In genomic region chr22:17257091-17257490, GRCh38 we compare ENCODE assay signal across 12 cellular contexts. TPM values are rescaled to one million over a fixed set of nuclear protein-coding genes. Genes with fewer than 3 reads are reported as not detected.
DNase-seq lines count a peak whose midpoint lies in the region; ATAC-seq and TF ChIP-seq lines count a peak whose summit lies in the region.
"Had no signal": no experiment of that assay in that cellular context is flagged by ENCODE, and none has a peak within 500 bp of the region (broad histone marks: within the 10 kb centered on the region; RNA-seq: fewer than 3 reads in every experiment).

No MANE protein-coding gene starts in this region.

- H3K4me1 ChIP-seq in CD4-positive, CD25-positive, alpha-beta regulatory T cell (ENCODE audit: control insufficient read depth, insufficient read depth, low read length, poor library complexity, severe bottlenecking), result peaks cover 24% of the 10 kb centered on the region

- no peaks in the 10 kb centered on the region for H3K9me3 Mint-ChIP-seq in CD4-positive, CD25-positive, alpha-beta regulatory T cell
- H3K9me3 Mint-ChIP-seq in activated T-helper 17 cell treated with anti-CD3 and anti-CD28 coated beads, Interleukin-2, amount 50 U/mL, for 72 hours, result no peaks in the 10 kb centered on the region
- H3K9me3 Mint-ChIP-seq in naive thymus-derived CD8-positive, alpha-beta T cell, result no peaks in the 10 kb centered on the region

- no peak for DNase-seq in CD4-positive, CD25-positive, alpha-beta regulatory T cell
- DNase-seq in GM12864 (ENCODE audit: low read depth), result no peak
- DNase-seq in naive thymus-derived CD8-positive, alpha-beta T cell, result no peak
- DNase-seq in epidermal melanocyte (ENCODE audit: insufficient read length, low spot score), result no peak
- DNase-seq in activated gamma-delta T cell treated with Interleukin-2 at 50 U/mL for 16 hours, result no peak
- DNase-seq: Caco-2, esophagus squamous epithelium, Karpas-422, Right ventricle myocardium superior had no signal

- H3K4me3 Mint-ChIP-seq in CD4-positive, CD25-positive, alpha-beta regulatory T cell, result peak overlapping the region; percentile 55 to 86 (median 74)
- H3K4me3 Mint-ChIP-seq in activated T-helper 17 cell treated with anti-CD3 and anti-CD28 coated beads, Interleukin-2, amount 50 U/mL, for 72 hours, result no peak overlapping the region
- peak overlapping the region in 2 of 10 donors; percentile 54 to 57 for H3K4me3 Mint-ChIP-seq in naive thymus-derived CD8-positive, alpha-beta T cell

- no peaks in the 10 kb centered on the region for H3K36me3 Mint-ChIP-seq in CD4-positive, CD25-positive, alpha-beta regulatory T cell
- H3K36me3 Mint-ChIP-seq in activated T-helper 17 cell treated with anti-CD3 and anti-CD28 coated beads, Interleukin-2, amount 50 U/mL, for 72 hours (ENCODE audit: low read depth), result no peaks in the 10 kb centered on the region
- H3K36me3 Mint-ChIP-seq in naive thymus-derived CD8-positive, alpha-beta T cell, result no peaks in the 10 kb centered on the region

- H3K4me1 Mint-ChIP-seq in CD4-positive, CD25-positive, alpha-beta regulatory T cell, result peaks cover 0 to 33% (median 23%) of the 10 kb centered on the region in 4 donors
- peaks cover 10% of the 10 kb centered on the region for H3K4me1 Mint-ChIP-seq in activated T-helper 17 cell treated with anti-CD3 and anti-CD28 coated beads, Interleukin-2, amount 50 U/mL, for 72 hours
- peaks cover 11 to 23% (median 21%) of the 10 kb centered on the region in 4 donors for H3K4me1 Mint-ChIP-seq in naive thymus-derived CD8-positive, alpha-beta T cell

- H3K4me3 ChIP-seq in CD4-positive, CD25-positive, alpha-beta regulatory T cell (ENCODE audit: low read depth, low read length), result no peak overlapping the region
- peak overlapping the region; percentile 6 for H3K4me3 ChIP-seq in GM12864 (ENCODE audit: low read depth, low read length)

- H3K27ac Mint-ChIP-seq in CD4-positive, CD25-positive, alpha-beta regulatory T cell, result peak overlapping the region; percentile 91 to 96 (median 95)
- H3K27ac Mint-ChIP-seq in activated T-helper 17 cell treated with anti-CD3 and anti-CD28 coated beads, Interleukin-2, amount 50 U/mL, for 72 hours, result peak overlapping the region; percentile 54
- peak overlapping the region in 9 of 10 donors; percentile 53 to 89 (median 69) for H3K27ac Mint-ChIP-seq in naive thymus-derived CD8-positive, alpha-beta T cell

- no peaks in the 10 kb centered on the region for H3K9me3 ChIP-seq in CD4-positive, CD25-positive, alpha-beta regulatory T cell (ENCODE audit: control insufficient read depth in 2 of 2, low read length in 2 of 2)
- H3K9me3 ChIP-seq: Caco-2, esophagus squamous epithelium had no signal

- TF ChIP-seq CTCF in GM12864 (IDR thresholded peaks at IDR 0.05; ENCODE audit: low read depth, low read length, missing control alignments), result no peak

- POLR2A ChIA-PET in naive thymus-derived CD8-positive, alpha-beta T cell (lab: Charles Lee), result interaction anchor here (1.3 to 2.1 kb wide), 3 partner anchors 11 to 38 kb away, joined by 3 to 27 read pairs (median 8); partner anchors contain the start of gene ADA2

- H3K27ac ChIP-seq in CD4-positive, CD25-positive, alpha-beta regulatory T cell (ENCODE audit: insufficient read depth, low read length, poor library complexity, severe bottlenecking), result peak overlapping the region; percentile 35

- H3K36me3 ChIP-seq in CD4-positive, CD25-positive, alpha-beta regulatory T cell (ENCODE audit: control insufficient read depth, insufficient read depth, low read length), result no peaks in the 10 kb centered on the region
- H3K36me3 ChIP-seq: esophagus squamous epithelium had no signal

- H3K27me3 ChIP-seq in CD4-positive, CD25-positive, alpha-beta regulatory T cell (ENCODE audit: control insufficient read depth, insufficient read depth, low read length), result no peaks in the 10 kb centered on the region

- ATAC-seq in CD4-positive, CD25-positive, alpha-beta regulatory T cell (ENCODE audit: low read depth in 2 of 2), result no peak
- ATAC-seq in activated T-helper 17 cell treated with anti-CD3 and anti-CD28 coated beads, Interleukin-2, amount 50 U/mL, for 72 hours (replicated peaks), result no peak
- no peak for ATAC-seq in naive thymus-derived CD8-positive, alpha-beta T cell
- ATAC-seq in GM21367 (IDR thresholded peaks at IDR 0.05; ENCODE audit: unreplicated experiment), result no peak

- H3K27me3 Mint-ChIP-seq in CD4-positive, CD25-positive, alpha-beta regulatory T cell, result no peaks in the 10 kb centered on the region
- H3K27me3 Mint-ChIP-seq in activated T-helper 17 cell treated with anti-CD3 and anti-CD28 coated beads, Interleukin-2, amount 50 U/mL, for 72 hours, result no peaks in the 10 kb centered on the region
- no peaks in the 10 kb centered on the region for H3K27me3 Mint-ChIP-seq in naive thymus-derived CD8-positive, alpha-beta T cell

RNA-seq across cellular contexts. Expression of gene ADA2, which starts 37.9 kb away (rescaled TPM):
- 93.0 TPM for total RNA-seq in CD4-positive, CD25-positive, alpha-beta regulatory T cell
- 10 to 100 TPM; 45.8 to 62.0 (median 54.2) TPM for polyA plus RNA-seq in CD4-positive, CD25-positive, alpha-beta regulatory T cell
- 1 to 10 TPM; 2.1 to 4.0 TPM for total RNA-seq in activated T-helper 17 cell treated with anti-CD3 and anti-CD28 coated beads, Interleukin-2, amount 50 U/mL, for 72 hours
- 100 to 1,000 TPM; 110 to 112 TPM for total RNA-seq in naive thymus-derived CD8-positive, alpha-beta T cell
- 10 to 100 TPM; 56.8 to 88.0 (median 72.6) TPM for polyA plus RNA-seq in naive thymus-derived CD8-positive, alpha-beta T cell
- total RNA-seq: Caco-2 had no signal
- polyA plus RNA-seq: keratinocyte had no signal

Comparison
In these comparisons a context has a peak if more than half of its experiments do, and no peak if none do; other contexts are left out.
1. RNA of gene ADA2, which starts 37.9 kb away (total RNA-seq): 110 to 112 TPM in naive thymus-derived CD8-positive, alpha-beta T cell and 93.0 TPM in CD4-positive, CD25-positive, alpha-beta regulatory T cell (single experiment); 2.1 to 4.0 TPM in activated T-helper 17 cell treated with anti-CD3 and anti-CD28 coated beads, Interleukin-2, amount 50 U/mL, for 72 hours; every median in the first group is over 10 times any median in the second.
2. Peak in every context shown above with its lines, with median percentiles within 50 percentile points of each other: H3K27ac Mint-ChIP-seq.